Comparison of ENCODE assay signal across 23 cellular contexts in the genomic region with DNA sequence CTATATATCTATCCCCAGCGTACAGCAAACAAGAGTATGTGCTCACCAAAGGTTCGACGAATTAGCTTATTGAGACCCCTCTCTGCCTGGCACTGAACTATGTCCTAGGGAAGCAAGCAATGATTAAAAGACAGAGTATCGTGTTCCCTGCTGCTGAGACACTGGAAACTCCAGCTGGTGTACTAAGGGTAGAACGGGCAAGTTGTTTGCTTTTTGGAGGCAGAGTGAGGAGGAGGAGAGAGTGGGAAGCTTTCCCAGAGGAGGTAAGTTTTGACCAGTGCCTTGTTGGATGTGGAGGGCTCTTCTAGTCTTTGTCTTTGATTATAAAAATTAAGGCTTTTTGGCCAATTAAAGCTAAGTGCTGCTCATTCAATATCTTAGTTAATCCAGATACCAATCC.
DNase-seq lines count a peak whose midpoint lies in the region; ATAC-seq, FAIRE-seq and TF ChIP-seq lines count a peak whose summit lies in the region.
"Had no signal": no experiment of that assay in that cellular context is flagged by ENCODE, and none has a peak within 500 bp of the region (broad histone marks: within the 10 kb centered on the region; RNA-seq: fewer than 3 reads in every experiment).

No MANE protein-coding gene starts in this region.

- TF ChIP-seq EP300 in A549 (IDR thresholded peaks at IDR 0.05): no peak

- TF ChIP-seq POLR2A in A549 (IDR thresholded peaks at IDR 0.05; ENCODE audit: low read length): no peak

- TF ChIP-seq CTCF in A549 (IDR thresholded peaks at IDR 0.05) (no peak), Caco-2 (IDR thresholded peaks at IDR 0.05; ENCODE audit: insufficient read depth in 1 of 2, low read depth in 1 of 2, low read length in 1 of 2, severe bottlenecking in 1 of 2, unreplicated experiment in 1 of 2) (no peak), brain (conservative IDR thresholded peaks at IDR 0.05) (no peak), osteoblast (IDR thresholded peaks at IDR 0.05; ENCODE audit: extremely low read depth, low read depth, low read length) (no peak), mammary epithelial cell (conservative IDR thresholded peaks at IDR 0.05 in 1 of 2, IDR thresholded peaks at IDR 0.05 in 1 of 2; ENCODE audit: extremely low read depth in 1 of 2, insufficient read depth in 1 of 2, low read depth in 1 of 2, low read length in 2 of 2) (no peak), PC-3 (conservative IDR thresholded peaks at IDR 0.05; ENCODE audit: low read depth, low read length) (no peak)

- H3K9me3 Mint-ChIP-seq in Caco-2 (ENCODE audit: unreplicated experiment): no peaks in the 10 kb centered on the region
- H3K9me3 Mint-ChIP-seq in brain: peaks cover 0 to 3% (median 0%) of the 10 kb centered on the region in 5 experiments
- H3K9me3 Mint-ChIP-seq: CD8-positive, alpha-beta T cell had no signal

- H3K36me3 Mint-ChIP-seq in Caco-2 (ENCODE audit: insufficient read depth, unreplicated experiment): no peaks in the 10 kb centered on the region
- no peaks in the 10 kb centered on the region for H3K36me3 Mint-ChIP-seq in brain
- H3K36me3 Mint-ChIP-seq: CD4-positive, CD25-positive, alpha-beta regulatory T cell; CD8-positive, alpha-beta T cell had no signal

- no peaks in the 10 kb centered on the region for H3K9me3 ChIP-seq in A549
- H3K9me3 ChIP-seq in Caco-2: no peaks in the 10 kb centered on the region
- H3K9me3 ChIP-seq in osteoblast (ENCODE audit: low read depth, low read length): no peaks in the 10 kb centered on the region
- no peaks in the 10 kb centered on the region for H3K9me3 ChIP-seq in mammary epithelial cell (replicated peaks; ENCODE audit: insufficient read depth, low read length)
- H3K9me3 ChIP-seq in PC-3 (ENCODE audit: low read length): no peaks in the 10 kb centered on the region
- H3K9me3 ChIP-seq: BLaER1, HAP-1 had no signal

- H3K27me3 ChIP-seq in Caco-2 (replicated peaks; ENCODE audit: control insufficient read depth, insufficient read depth, low read length) (no peaks in the 10 kb centered on the region), osteoblast (ENCODE audit: insufficient read depth, low read length) (peaks cover 35% of the 10 kb centered on the region), mammary epithelial cell (ENCODE audit: insufficient read depth, low read length) (no peaks in the 10 kb centered on the region), PC-3 (ENCODE audit: low read length) (no peaks in the 10 kb centered on the region)

- 77% methylated on average over 5 of the region's 5 CpGs for WGBS in A549 (ENCODE audit: missing lambda C conversion rate)
- 63% methylated on average over 5 of the region's 5 CpGs for WGBS in mammary epithelial cell (ENCODE audit: low coverage, missing lambda C conversion rate)

- DNase-seq in A549 (ENCODE audit: low read depth in 1 of 2, low spot score in 1 of 2) (no peak), Caco-2 (no peak), osteoblast (ENCODE audit: insufficient read length, low spot score, missing footprints) (peak; percentile 5), mammary epithelial cell (no peak), inferior parietal cortex (ENCODE audit: extremely low spot score) (no peak), PC-3 (no peak), midbrain (lab: John Stamatoyannopoulos, UW) (no peak)
- DNase-seq: CD4-positive, CD25-positive, alpha-beta regulatory T cell; CD8-positive, alpha-beta T cell; DMS 273 treated with DMSO at 0.1 percent for 48 hours; DMS79; EL; GDM1; GOT3 had no signal

- H3K27ac Mint-ChIP-seq in Caco-2 (ENCODE audit: unreplicated experiment): peak overlapping the region; percentile 28
- peak overlapping the region in 3 of 5 experiments; percentile 50 to 71 (median 57) for H3K27ac Mint-ChIP-seq in brain
- H3K27ac Mint-ChIP-seq: B cell; CD4-positive, CD25-positive, alpha-beta regulatory T cell; CD8-positive, alpha-beta T cell had no signal

- H3K4me1 Mint-ChIP-seq in Caco-2 (ENCODE audit: low read depth, unreplicated experiment) (peaks cover 29% of the 10 kb centered on the region), brain (peaks cover 59% of the 10 kb centered on the region)
- H3K4me1 Mint-ChIP-seq: B cell; CD4-positive, CD25-positive, alpha-beta regulatory T cell had no signal

- H3K4me3 Mint-ChIP-seq in Caco-2 (ENCODE audit: unreplicated experiment): no peak overlapping the region
- H3K4me3 Mint-ChIP-seq in brain: no peak overlapping the region
- H3K4me3 Mint-ChIP-seq: B cell; CD4-positive, CD25-positive, alpha-beta regulatory T cell; CD8-positive, alpha-beta T cell had no signal

- H2AFZ ChIP-seq in osteoblast (ENCODE audit: low read length): no peak overlapping the region
- no peak overlapping the region for H2AFZ ChIP-seq in mammary epithelial cell (ENCODE audit: low read depth, low read length)
- H2AFZ ChIP-seq in PC-3 (ENCODE audit: low read length): no peak overlapping the region

- in situ Hi-C loops in mammary epithelial cell (cut with MboI; ENCODE audit: low sequenced_read_pairs in 2 of 2): no loop called here

- H3K4me2 ChIP-seq in A549 (no peak overlapping the region), osteoblast (ENCODE audit: insufficient read depth, low read length) (no peak overlapping the region), mammary epithelial cell (ENCODE audit: insufficient read depth, low read depth, low read length) (no peak overlapping the region), PC-3 (ENCODE audit: low read length) (no peak overlapping the region)
- H3K4me2 ChIP-seq: BLaER1 had no signal

- CTCF ChIA-PET in A549 (lab: Yijun Ruan, JAX) (interaction anchor here (1.2 to 1.3 kb wide), 2 partner anchors 16 to 276 kb away, joined by 3 to 4 read pairs; no protein-coding TSS in a partner anchor), Caco-2 (lab: Charles Lee) (no interaction called here), mammary epithelial cell (lab: Charles Lee; ENCODE audit: low non-redundant PET) (no interaction called here), PC-3 (lab: Charles Lee) (no interaction called here)

- BruUV-seq in Caco-2 (replicated peaks; lab: Mats Ljungman, UMichigan): no TSS peak
- BruUV-seq in mammary epithelial cell (replicated peaks; lab: Mats Ljungman, UMichigan): no TSS peak
- BruUV-seq in PC-3 (replicated peaks; lab: Mats Ljungman, UMichigan): no TSS peak

- H3K79me2 ChIP-seq in osteoblast (ENCODE audit: insufficient read depth, low read length) (no peaks in the 10 kb centered on the region), mammary epithelial cell (ENCODE audit: insufficient read depth, low read length) (no peaks in the 10 kb centered on the region), PC-3 (ENCODE audit: low read length) (no peaks in the 10 kb centered on the region)

- POLR2A ChIA-PET in A549 (lab: Yijun Ruan, JAX) (no interaction called here), Caco-2 (lab: Charles Lee) (no interaction called here), PC-3 (lab: Charles Lee; ENCODE audit: unreplicated experiment) (no interaction called here)

- no peaks in the 10 kb centered on the region for H3K9me2 ChIP-seq in PC-3 (replicated peaks; ENCODE audit: low read length)

- ATAC-seq in A549: no peak
- no peak for ATAC-seq in PC-3
- ATAC-seq: CD8-positive, alpha-beta T cell had no signal

- H3K27me3 Mint-ChIP-seq in Caco-2 (ENCODE audit: insufficient read depth, unreplicated experiment) (no peaks in the 10 kb centered on the region), brain (peaks cover 9% of the 10 kb centered on the region)
- H3K27me3 Mint-ChIP-seq: B cell; CD4-positive, CD25-positive, alpha-beta regulatory T cell had no signal

- intact Hi-C loops in Caco-2 (cut with micrococcal nuclease; ENCODE audit: unreplicated experiment) (no loop called here), mammary epithelial cell (cut with micrococcal nuclease) (no loop called here), PC-3 (cut with micrococcal nuclease) (no loop called here)

- peak; percentile 65 for FAIRE-seq in A549 (lab: Jason Lieb, UNC)
- FAIRE-seq: D721Med, GM12891, GM18507, H54 had no signal

- no peaks in the 10 kb centered on the region for H3F3A ChIP-seq in PC-3 (ENCODE audit: low read length, unreplicated experiment)

- H3K4me3 ChIP-seq in A549 (no peak overlapping the region), Caco-2 (ENCODE audit: low read depth, low read length) (no peak overlapping the region), osteoblast (ENCODE audit: insufficient read depth, low read length) (no peak overlapping the region), mammary epithelial cell (replicated peaks in 1 of 3; ENCODE audit: insufficient read depth in 1 of 3, low read depth in 2 of 3, low read length in 3 of 3) (no peak overlapping the region), PC-3 (ENCODE audit: low read length) (no peak overlapping the region)
- H3K4me3 ChIP-seq: BLaER1, HAP-1 had no signal

- dilution Hi-C loops in mammary epithelial cell (cut with HindIII; ENCODE audit: low sequenced_read_pairs): no loop called here

- no peaks in the 10 kb centered on the region for H4K20me1 ChIP-seq in osteoblast (ENCODE audit: insufficient read depth, low read length)
- H4K20me1 ChIP-seq in mammary epithelial cell (ENCODE audit: insufficient read depth, low read length): no peaks in the 10 kb centered on the region
- no peaks in the 10 kb centered on the region for H4K20me1 ChIP-seq in PC-3 (ENCODE audit: low read length)

- no peak overlapping the region for H3K27ac ChIP-seq in A549
- no peak overlapping the region for H3K27ac ChIP-seq in osteoblast (ENCODE audit: low read depth, low read length)
- no peak overlapping the region for H3K27ac ChIP-seq in mammary epithelial cell (ENCODE audit: insufficient read depth, low read depth, low read length)
- no peak overlapping the region for H3K27ac ChIP-seq in PC-3 (ENCODE audit: low read length)
- H3K27ac ChIP-seq: BLaER1, C4-2B had no signal

- H3K36me3 ChIP-seq in Caco-2 (ENCODE audit: control insufficient read depth, insufficient read depth, low read length) (no peaks in the 10 kb centered on the region), osteoblast (ENCODE audit: insufficient read depth, low read length) (no peaks in the 10 kb centered on the region), mammary epithelial cell (ENCODE audit: insufficient read depth, low read length) (no peaks in the 10 kb centered on the region), PC-3 (ENCODE audit: low read depth, low read length) (no peaks in the 10 kb centered on the region)
- H3K36me3 ChIP-seq: BLaER1, HAP-1 had no signal

- no peak for TF ChIP-seq RAD21 in A549 (conservative IDR thresholded peaks at IDR 0.05 in 1 of 2, IDR thresholded peaks at IDR 0.05 in 1 of 2)

- H3K9ac ChIP-seq in mammary epithelial cell (ENCODE audit: insufficient read depth, low read length) (no peak overlapping the region), PC-3 (ENCODE audit: low read length) (no peak overlapping the region)
- H3K9ac ChIP-seq: BLaER1 had no signal

- H3K4me1 ChIP-seq in A549 (peaks cover 5% of the 10 kb centered on the region; the same call in 2 of the 3 replicates), Caco-2 (peaks cover 49% of the 10 kb centered on the region), osteoblast (ENCODE audit: insufficient read depth, low read length) (no peaks in the 10 kb centered on the region), mammary epithelial cell (ENCODE audit: insufficient read depth, low read length) (no peaks in the 10 kb centered on the region), PC-3 (ENCODE audit: insufficient read depth, low read length) (peaks cover 6% of the 10 kb centered on the region; the same call in 1 of the 2 replicates)

TF ChIP-seq in A549, 52 proteins besides CTCF, POLR2A, EP300 and RAD21 (continues in another document):
- TF ChIP-seq MAFK (IDR thresholded peaks at IDR 0.05; ENCODE audit: partially characterized antibody) (no peak), CEBPB (IDR thresholded peaks at IDR 0.05) (no peak)
